ENCODE assay signal across 13 cellular contexts in the genomic region with DNA sequence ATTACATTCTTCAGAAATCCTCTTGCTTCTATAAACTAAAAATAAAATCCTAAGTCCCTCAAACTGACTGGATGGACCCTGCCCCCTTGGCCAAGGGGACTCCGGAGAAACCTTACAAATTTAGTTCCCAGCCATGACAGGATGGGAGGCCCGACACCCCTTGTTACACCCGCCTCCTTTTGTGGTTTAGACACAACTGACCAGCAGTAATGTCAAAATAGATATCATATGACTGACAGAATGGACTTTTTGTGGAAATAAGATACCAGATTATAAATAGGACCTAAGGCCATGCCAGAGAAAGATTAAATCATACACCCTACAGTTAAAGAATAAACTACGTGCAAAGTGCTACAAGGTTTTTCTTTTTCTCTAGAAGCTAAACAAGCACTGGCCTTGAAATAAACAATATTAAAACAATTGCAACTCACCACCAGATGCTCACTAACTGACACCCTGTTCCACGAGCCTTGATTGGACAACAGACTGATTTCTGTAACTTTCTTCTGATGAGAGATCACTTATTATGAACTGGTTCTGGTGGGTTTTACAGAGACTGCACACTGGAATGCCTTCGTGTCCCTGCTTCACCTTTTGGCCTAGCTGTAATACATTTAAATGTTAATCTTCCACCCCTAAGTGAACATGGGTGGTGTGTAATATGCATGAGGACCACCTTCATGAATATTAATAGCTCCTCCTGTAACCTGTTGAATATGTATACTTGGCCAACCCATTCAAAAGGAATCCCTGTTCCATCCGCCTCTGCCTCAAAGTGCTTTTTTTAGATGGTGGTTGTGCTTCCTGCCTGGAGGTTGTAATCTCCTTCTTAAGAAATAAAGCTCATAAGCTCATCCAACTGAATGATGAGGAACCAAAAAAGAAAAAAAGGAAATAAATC.
"Had no signal": no experiment of that assay in that cellular context is flagged by ENCODE, and none has a peak within 500 bp of the region (broad histone marks: within the 10 kb centered on the region; RNA-seq: fewer than 3 reads in every experiment).

No MANE protein-coding gene starts in this region.

- H3K4me2 ChIP-seq: smooth muscle cell had no signal

- H3K9me3 ChIP-seq: thyroid gland, uterus had no signal

- H3K79me2 ChIP-seq: parathyroid adenoma had no signal

- H3K27me3 ChIP-seq: brain microvascular endothelial cell, left lung, right atrium auricular region, thyroid gland, uterus had no signal

- H3K4me3 ChIP-seq: left lung, right atrium auricular region, smooth muscle cell, thyroid gland, uterus had no signal

- ATAC-seq: activated naive CD4-positive, alpha-beta T cell treated with anti-CD3 and anti-CD28 coated beads, Interleukin-2, amount 50 U/mL, for 72 hours; left lung; T-cell had no signal

- H3K4me1 ChIP-seq: left lung, parathyroid adenoma, right atrium auricular region, thyroid gland, uterus had no signal

- H3K36me3 ChIP-seq: brain microvascular endothelial cell, left lung, right atrium auricular region, thyroid gland, uterus had no signal

- H3K27ac ChIP-seq: brain microvascular endothelial cell, left lung, parathyroid adenoma, right atrium auricular region, thyroid gland, uterus had no signal

- H3K9ac ChIP-seq: parathyroid adenoma had no signal

- DNase-seq: activated effector memory CD4-positive, alpha-beta T cell treated with anti-CD3 and anti-CD28 coated beads, Interleukin-2, amount 50 U/mL, for 16 hours; amygdala; brain microvascular endothelial cell; dermis blood vessel endothelial cell; endodermal cell; left lung; T-cell; thyroid gland; uterus had no signal
